Comparison of ENCODE assay signal across 7 cellular contexts in the genomic region with DNA sequence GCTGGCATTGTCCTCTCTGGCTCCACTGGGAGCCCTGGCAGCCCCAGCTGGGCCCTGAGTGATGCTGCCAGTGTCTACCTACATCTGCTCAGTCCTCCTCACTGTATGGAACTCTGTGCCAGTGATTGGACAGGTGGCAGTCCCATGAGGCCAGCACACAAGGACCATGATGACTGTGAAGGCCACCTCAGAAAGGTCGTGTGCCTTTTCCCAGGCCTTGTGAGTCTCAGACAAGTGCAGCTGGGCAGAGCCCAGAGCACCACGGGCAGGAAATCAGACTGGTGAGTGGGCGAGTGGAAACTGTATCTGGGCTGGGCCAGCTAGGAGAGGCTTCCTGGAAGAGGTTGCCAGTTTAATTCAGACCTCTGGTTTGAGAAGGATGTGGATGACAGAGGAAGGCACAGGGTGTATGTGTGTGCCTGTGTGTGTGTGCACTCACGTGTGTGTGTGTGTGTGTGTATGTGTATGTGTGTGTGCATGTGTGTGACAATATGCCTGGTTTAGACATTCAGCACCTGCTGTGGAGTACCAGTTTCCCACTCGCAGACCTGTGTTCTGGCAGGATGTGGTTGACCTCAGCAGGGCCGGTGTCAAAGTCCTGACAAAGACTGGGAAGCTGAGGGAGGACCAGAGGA. TPM values are rescaled to one million over a fixed set of nuclear protein-coding genes. Genes with fewer than 3 reads are reported as not detected.
A peak's percentile ranks its signal among the peaks of the same experiment; 100 is the strongest.
DNase-seq lines count a peak whose midpoint lies in the region; ATAC-seq, FAIRE-seq and TF ChIP-seq lines count a peak whose summit lies in the region.

No MANE protein-coding gene starts in this region.

- peak; percentile 58 to 60 for DNase-seq in stimulated activated CD8-positive, alpha-beta memory T cell treated with anti-CD3 and anti-CD28 coated beads, Interleukin-7, amount 100 ng/mL, for 4 hours (ENCODE audit: low read depth in 2 of 2)
- no peak for DNase-seq in tibial nerve (ENCODE audit: low spot score in 2 of 2)
- no peak for DNase-seq in NCI-H2081 (lab: John Stamatoyannopoulos, UW)
- DNase-seq in HepG2 (ENCODE audit: low spot score) = no peak

- no peak overlapping the region for H3K9ac ChIP-seq in HepG2 (ENCODE audit: insufficient read depth, low read depth, low read length)

- H3K9me3 Mint-ChIP-seq in brain = no peaks in the 10 kb centered on the region

- intact Hi-C loops in HepG2 (cut with micrococcal nuclease; ENCODE audit: unreplicated experiment) = no loop called here

- no peak for TF ChIP-seq EP300 in tibial nerve (IDR thresholded peaks at IDR 0.05)
- TF ChIP-seq EP300 in HepG2 (IDR thresholded peaks at IDR 0.05; ENCODE audit: low read depth in 2 of 2, low read length in 2 of 2) = no peak
- no peak for TF ChIP-seq EP300 in HepG2 (CRISPR knock-in tag; IDR thresholded peaks at IDR 0.05; ENCODE audit: borderline replicate concordance)

- peaks cover 0 to 46% (median 14%) of the 10 kb centered on the region in 4 donors for H3K4me1 ChIP-seq in tibial nerve
- peaks cover 27% of the 10 kb centered on the region for H3K4me1 ChIP-seq in HepG2 (ENCODE audit: insufficient read depth, low read length)

- POLR2A ChIA-PET in HepG2 (lab: Yijun Ruan, JAX) = interaction anchor here (0.8 kb wide), 1 partner anchor 287 kb away, joined by 3 read pairs; no protein-coding TSS in a partner anchor

- WGBS in tibial nerve, 2 donors = 50 to 51% methylated on average over 6 of the region's 6 CpGs
- 88% methylated on average over 6 of the region's 6 CpGs for WGBS in HepG2 (ENCODE audit: low lambda C conversion rate)

- H3K36me3 ChIP-seq in KOPT-K1 (ENCODE audit: insufficient read depth, low read length) = peaks cover 69% of the 10 kb centered on the region
- peaks cover 0 to 11% (median 0%) of the 10 kb centered on the region in 3 donors for H3K36me3 ChIP-seq in tibial nerve
- peaks cover 3 to 10% of the 10 kb centered on the region in 2 experiments; a peak in 2 of 5 replicates for H3K36me3 ChIP-seq in HepG2 (replicated peaks in 1 of 2; ENCODE audit: control insufficient read depth in 1 of 2, insufficient read depth in 2 of 2, low read length in 2 of 2)

- BruUV-seq in HepG2 (replicated peaks; lab: Mats Ljungman, UMichigan) = no TSS peak

- H3K27ac Mint-ChIP-seq in brain = peak overlapping the region in 4 of 5 experiments; percentile 23 to 75 (median 62)

- no peaks in the 10 kb centered on the region for H4K20me1 ChIP-seq in HepG2 (ENCODE audit: insufficient read depth, low read length)

- CTCF ChIA-PET in HepG2 (lab: Yijun Ruan, JAX; ENCODE audit: low intra/inter-chr PET ratio, low total read pairs) = no interaction called here

- peak overlapping the region; percentile 88 for H3K27ac ChIP-seq in KOPT-K1 (ENCODE audit: low read depth, low read length, poor library complexity, severe bottlenecking)
- H3K27ac ChIP-seq in tibial nerve = no peak overlapping the region
- no peak overlapping the region for H3K27ac ChIP-seq in HepG2 (ENCODE audit: extremely low read length, insufficient read depth, low read length)

- H3K36me3 Mint-ChIP-seq in brain = no peaks in the 10 kb centered on the region

- no peak for TF ChIP-seq POLR2A in tibial nerve (IDR thresholded peaks at IDR 0.05)
- TF ChIP-seq POLR2A in HepG2 (IDR thresholded peaks at IDR 0.05; ENCODE audit: insufficient read depth in 1 of 2, low read depth in 2 of 2, low read length in 2 of 2) = no peak

- no peak overlapping the region for H2AFZ ChIP-seq in HepG2 (ENCODE audit: low read length)

- in situ Hi-C loops in HepG2 (cut with HindIII; ENCODE audit: extremely low pct_ligation_motif_present, low pct_unique_long_range_greater_than_20kb) = no loop called here

- H3K9me3 ChIP-seq in KOPT-K1 (ENCODE audit: insufficient read depth, low read length, poor library complexity, severe bottlenecking) (no peaks in the 10 kb centered on the region), tibial nerve (no peaks in the 10 kb centered on the region), HepG2 (ENCODE audit: low read length) (no peaks in the 10 kb centered on the region)

- no peak overlapping the region for H3K4me3 Mint-ChIP-seq in brain

- H3K4me3 ChIP-seq in tibial nerve (no peak overlapping the region), HepG2 (replicated peaks in 1 of 3; ENCODE audit: insufficient read depth in 1 of 3, low read depth in 2 of 3, low read length in 3 of 3) (no peak overlapping the region)

- H3K27me3 Mint-ChIP-seq in brain = peaks cover 3% of the 10 kb centered on the region

- no peak for FAIRE-seq in HepG2 (lab: Jason Lieb, UNC)

- H3K79me2 ChIP-seq in HepG2 (ENCODE audit: insufficient read depth, low read length) = no peaks in the 10 kb centered on the region

- peak; percentile 51 for ATAC-seq in GM19395 (IDR thresholded peaks at IDR 0.05; ENCODE audit: unreplicated experiment)
- ATAC-seq in HepG2 = no peak

- no peak overlapping the region for H3K4me2 ChIP-seq in HepG2 (ENCODE audit: low read depth, low read length)

- H3K27me3 ChIP-seq in tibial nerve (no peaks in the 10 kb centered on the region), HepG2 (ENCODE audit: control insufficient read depth in 1 of 2, insufficient read depth in 2 of 2, low read length in 2 of 2) (no peaks in the 10 kb centered on the region)

- TF ChIP-seq RAD21 in HepG2 (CRISPR knock-in tag; IDR thresholded peaks at IDR 0.05) = no peak

- peaks cover 63% of the 10 kb centered on the region for H3K4me1 Mint-ChIP-seq in brain

- TF ChIP-seq CTCF in brain (conservative IDR thresholded peaks at IDR 0.05) (no peak), tibial nerve (IDR thresholded peaks at IDR 0.05) (no peak), HepG2 (CRISPR knock-in tag; IDR thresholded peaks at IDR 0.05) (no peak)

RNA-seq across cellular contexts. Expression of a gene that starts 7.0 kb away (rescaled TPM):
- 11.5 TPM for polyA plus RNA-seq in brain (ENCODE audit: insufficient read depth, low read depth, low replicate concordance)
- total RNA-seq in tibial nerve = 10 to 100 TPM; 17.2 to 53.7 (median 18.0) TPM
- total RNA-seq in HepG2 (2016; rRNA removed; fragmentation: Illumina TruSeq; extraction: Trizol) = 41.2 and 48.5 TPM in 2 replicates
- total RNA-seq in HepG2 (2016; cell fraction: cytosol; rRNA removed; fragmentation: Illumina TruSeq; extraction: Trizol; ENCODE audit: low read depth) = 18.9 and 21.3 TPM in 2 replicates
- total RNA-seq in HepG2 (2016; cell fraction: insoluble cytoplasmic fraction; rRNA removed; fragmentation: Illumina TruSeq; extraction: Trizol) = 40.5 and 43.9 TPM in 2 replicates
- 51.7 and 60.5 TPM in 2 replicates for total RNA-seq in HepG2 (2016; cell fraction: membrane; rRNA removed; fragmentation: Illumina TruSeq; extraction: Trizol)
- 21.2 and 24.7 TPM in 2 replicates for total RNA-seq in HepG2 (2016; cell fraction: nucleus; rRNA removed; fragmentation: Illumina TruSeq; extraction: Trizol)
- polyA plus RNA-seq in HepG2 (2011; rRNA removed) = 39.9 and 46.2 TPM in 2 replicates
- polyA plus RNA-seq in HepG2 (2011; cell fraction: cytosol; rRNA removed) = 40.2 and 41.3 TPM in 2 replicates
- polyA plus RNA-seq in HepG2 (2011; cell fraction: nucleus; rRNA removed) = 23.0 and 28.1 TPM in 2 replicates
- 21.8 and 22.2 TPM in 2 replicates for polyA plus RNA-seq in HepG2 (2012)
- 23.5 and 31.3 TPM in 2 replicates for polyA plus RNA-seq in HepG2 (2016; cell fraction: cytosol; fragmentation: Illumina TruSeq; extraction: Trizol; ENCODE audit: low read depth)
- 53.8 and 56.3 TPM in 2 replicates for polyA plus RNA-seq in HepG2 (2016; cell fraction: insoluble cytoplasmic fraction; fragmentation: Illumina TruSeq; extraction: Trizol; ENCODE audit: low read depth)
- polyA plus RNA-seq in HepG2 (2016; cell fraction: membrane; fragmentation: Illumina TruSeq; extraction: Trizol; ENCODE audit: low read depth) = 50.2 and 54.3 TPM in 2 replicates
- polyA plus RNA-seq in HepG2 (2016; cell fraction: nucleus; fragmentation: Illumina TruSeq; extraction: Trizol; ENCODE audit: insufficient read depth, low read depth) = 31.0 and 31.6 TPM in 2 replicates
- 48.5 and 89.7 TPM in 2 replicates for polyA minus RNA-seq in HepG2 (2011; rRNA and poly(A)+ RNA removed; ENCODE audit: low replicate concordance)
- polyA minus RNA-seq in HepG2 (2011; cell fraction: cytosol; rRNA and poly(A)+ RNA removed) = 15.7 and 16.5 TPM in 2 replicates
- polyA minus RNA-seq in HepG2 (2011; cell fraction: nucleus; rRNA and poly(A)+ RNA removed) = 13.4 and 16.9 TPM in 2 replicates

RNA-seq across cellular contexts. Expression of a gene that starts 12.4 kb away (rescaled TPM):
- 2.2 TPM for polyA plus RNA-seq in brain (ENCODE audit: insufficient read depth, low read depth, low replicate concordance)
- 10 to 100 TPM in 1 of 4 donors, 1 to 10 TPM in 3; 5.5 to 15.5 (median 5.8) TPM for total RNA-seq in tibial nerve
- 0.73 and 0.91 TPM in 2 replicates for total RNA-seq in HepG2 (2016; rRNA removed; fragmentation: Illumina TruSeq; extraction: Trizol)
- total RNA-seq in HepG2 (2016; cell fraction: cytosol; rRNA removed; fragmentation: Illumina TruSeq; extraction: Trizol; ENCODE audit: low read depth) = 0.20 and 0.44 TPM in 2 replicates
- 0.82 and 1.2 TPM in 2 replicates for total RNA-seq in HepG2 (2016; cell fraction: insoluble cytoplasmic fraction; rRNA removed; fragmentation: Illumina TruSeq; extraction: Trizol)
- total RNA-seq in HepG2 (2016; cell fraction: membrane; rRNA removed; fragmentation: Illumina TruSeq; extraction: Trizol) = 1.2 and 1.4 TPM in 2 replicates
- total RNA-seq in HepG2 (2016; cell fraction: nucleus; rRNA removed; fragmentation: Illumina TruSeq; extraction: Trizol) = 0.81 and 0.85 TPM in 2 replicates
- 1.5 and 2.8 TPM in 2 replicates for polyA plus RNA-seq in HepG2 (2011; rRNA removed)
- 1.5 and 1.7 TPM in 2 replicates for polyA plus RNA-seq in HepG2 (2011; cell fraction: cytosol; rRNA removed)
- 4.4 and 7.4 TPM in 2 replicates for polyA plus RNA-seq in HepG2 (2011; cell fraction: nucleus; rRNA removed)
- polyA plus RNA-seq in HepG2 (2012) = 2.1 and 2.9 TPM in 2 replicates
- 0.21 and 0.27 TPM in 2 replicates for polyA plus RNA-seq in HepG2 (2016; cell fraction: cytosol; fragmentation: Illumina TruSeq; extraction: Trizol; ENCODE audit: low read depth)
- 1.9 and 2.2 TPM in 2 replicates for polyA plus RNA-seq in HepG2 (2016; cell fraction: insoluble cytoplasmic fraction; fragmentation: Illumina TruSeq; extraction: Trizol; ENCODE audit: low read depth)
- 0.84 and 1.0 TPM in 2 replicates for polyA plus RNA-seq in HepG2 (2016; cell fraction: membrane; fragmentation: Illumina TruSeq; extraction: Trizol; ENCODE audit: low read depth)
- 1.9 and 3.2 TPM in 2 replicates for polyA plus RNA-seq in HepG2 (2016; cell fraction: nucleus; fragmentation: Illumina TruSeq; extraction: Trizol; ENCODE audit: insufficient read depth, low read depth)
- 1.9 and 6.3 TPM in 2 replicates for polyA minus RNA-seq in HepG2 (2011; rRNA and poly(A)+ RNA removed; ENCODE audit: low replicate concordance)
- polyA minus RNA-seq in HepG2 (2011; cell fraction: cytosol; rRNA and poly(A)+ RNA removed) = 1.6 and 2.8 TPM in 2 replicates
- polyA minus RNA-seq in HepG2 (2011; cell fraction: nucleus; rRNA and poly(A)+ RNA removed) = 2.6 and 4.6 TPM in 2 replicates

RNA-seq across cellular contexts. Expression of a gene that starts 50.8 kb away (rescaled TPM):
- polyA plus RNA-seq in brain (ENCODE audit: insufficient read depth, low read depth, low replicate concordance) (8.0 TPM), HepG2 (2011; rRNA removed) (not detected in 2 replicates)
- total RNA-seq in tibial nerve (1 to 10 TPM; 4.0 to 6.3 (median 5.8) TPM), HepG2 (2016; rRNA removed; fragmentation: Illumina TruSeq; extraction: Trizol) (not detected in 2 replicates)
- not detected in 2 replicates for total RNA-seq in HepG2 (2016; cell fraction: cytosol; rRNA removed; fragmentation: Illumina TruSeq; extraction: Trizol; ENCODE audit: low read depth)
- 0.03 TPM in 1 of 2 replicates, not detected in the other for total RNA-seq in HepG2 (2016; cell fraction: insoluble cytoplasmic fraction; rRNA removed; fragmentation: Illumina TruSeq; extraction: Trizol)
- total RNA-seq in HepG2 (2016; cell fraction: membrane; rRNA removed; fragmentation: Illumina TruSeq; extraction: Trizol) = not detected in 2 replicates
- total RNA-seq in HepG2 (2016; cell fraction: nucleus; rRNA removed; fragmentation: Illumina TruSeq; extraction: Trizol) = not detected in 2 replicates
- polyA plus RNA-seq in HepG2 (2011; cell fraction: cytosol; rRNA removed) = under 0.01 TPM in 1 of 2 replicates, not detected in the other
- polyA plus RNA-seq in HepG2 (2011; cell fraction: nucleus; rRNA removed) = 0.02 TPM in 1 of 2 replicates, not detected in the other
- polyA plus RNA-seq in HepG2 (2012) = 0.01 and 0.04 TPM in 2 replicates
- polyA plus RNA-seq in HepG2 (2016; cell fraction: cytosol; fragmentation: Illumina TruSeq; extraction: Trizol; ENCODE audit: low read depth) = 0.01 TPM in 1 of 2 replicates, not detected in the other
- polyA plus RNA-seq in HepG2 (2016; cell fraction: insoluble cytoplasmic fraction; fragmentation: Illumina TruSeq; extraction: Trizol; ENCODE audit: low read depth) = not detected in 2 replicates
- polyA plus RNA-seq in HepG2 (2016; cell fraction: membrane; fragmentation: Illumina TruSeq; extraction: Trizol; ENCODE audit: low read depth) = not detected in 2 replicates
- not detected in 2 replicates for polyA plus RNA-seq in HepG2 (2016; cell fraction: nucleus; fragmentation: Illumina TruSeq; extraction: Trizol; ENCODE audit: insufficient read depth, low read depth)
- 0.63 TPM in 1 of 2 replicates, not detected in the other for polyA minus RNA-seq in HepG2 (2011; rRNA and poly(A)+ RNA removed; ENCODE audit: low replicate concordance)
- polyA minus RNA-seq in HepG2 (2011; cell fraction: cytosol; rRNA and poly(A)+ RNA removed) = not detected in 2 replicates
- under 0.01 TPM in 1 of 2 replicates, not detected in the other for polyA minus RNA-seq in HepG2 (2011; cell fraction: nucleus; rRNA and poly(A)+ RNA removed)

RNA-seq across cellular contexts. Expression of a gene that starts 54.6 kb away (rescaled TPM):
- polyA plus RNA-seq in brain (ENCODE audit: insufficient read depth, low read depth, low replicate concordance) = 12.9 TPM
- total RNA-seq in tibial nerve = 10 to 100 TPM in 1 of 4 donors, 1 to 10 TPM in 3; 6.9 to 10.2 (median 8.8) TPM
- total RNA-seq in HepG2 (2016; rRNA removed; fragmentation: Illumina TruSeq; extraction: Trizol) = 6.3 and 9.8 TPM in 2 replicates
- 3.3 and 3.8 TPM in 2 replicates for total RNA-seq in HepG2 (2016; cell fraction: cytosol; rRNA removed; fragmentation: Illumina TruSeq; extraction: Trizol; ENCODE audit: low read depth)
- total RNA-seq in HepG2 (2016; cell fraction: insoluble cytoplasmic fraction; rRNA removed; fragmentation: Illumina TruSeq; extraction: Trizol) = 4.7 and 8.7 TPM in 2 replicates
- 6.7 and 7.4 TPM in 2 replicates for total RNA-seq in HepG2 (2016; cell fraction: membrane; rRNA removed; fragmentation: Illumina TruSeq; extraction: Trizol)
- total RNA-seq in HepG2 (2016; cell fraction: nucleus; rRNA removed; fragmentation: Illumina TruSeq; extraction: Trizol) = 10.1 and 13.3 TPM in 2 replicates
- 12.6 and 16.2 TPM in 2 replicates for polyA plus RNA-seq in HepG2 (2011; rRNA removed)
- polyA plus RNA-seq in HepG2 (2011; cell fraction: cytosol; rRNA removed) = 6.7 and 8.8 TPM in 2 replicates
- polyA plus RNA-seq in HepG2 (2011; cell fraction: nucleus; rRNA removed) = 54.5 and 63.4 TPM in 2 replicates
- polyA plus RNA-seq in HepG2 (2012) = 7.1 and 8.2 TPM in 2 replicates
- polyA plus RNA-seq in HepG2 (2016; cell fraction: cytosol; fragmentation: Illumina TruSeq; extraction: Trizol; ENCODE audit: low read depth) = 4.2 and 5.6 TPM in 2 replicates
- polyA plus RNA-seq in HepG2 (2016; cell fraction: insoluble cytoplasmic fraction; fragmentation: Illumina TruSeq; extraction: Trizol; ENCODE audit: low read depth) = 3.7 and 6.3 TPM in 2 replicates
- 4.9 TPM in 2 replicates for polyA plus RNA-seq in HepG2 (2016; cell fraction: membrane; fragmentation: Illumina TruSeq; extraction: Trizol; ENCODE audit: low read depth)
- 20.5 and 21.1 TPM in 2 replicates for polyA plus RNA-seq in HepG2 (2016; cell fraction: nucleus; fragmentation: Illumina TruSeq; extraction: Trizol; ENCODE audit: insufficient read depth, low read depth)
- 15.2 and 19.7 TPM in 2 replicates for polyA minus RNA-seq in HepG2 (2011; rRNA and poly(A)+ RNA removed; ENCODE audit: low replicate concordance)
- polyA minus RNA-seq in HepG2 (2011; cell fraction: cytosol; rRNA and poly(A)+ RNA removed) = 2.2 and 4.5 TPM in 2 replicates
- polyA minus RNA-seq in HepG2 (2011; cell fraction: nucleus; rRNA and poly(A)+ RNA removed) = 25.0 and 25.6 TPM in 2 replicates

RNA-seq across cellular contexts. Expression of a gene that starts 56.4 kb away (rescaled TPM):
- polyA plus RNA-seq in brain (ENCODE audit: insufficient read depth, low read depth, low replicate concordance) (13.4 TPM), HepG2 (2011; rRNA removed) (4.6 and 4.8 TPM in 2 replicates)
- total RNA-seq in tibial nerve (10 to 100 TPM; 12.2 to 21.1 (median 19.1) TPM), HepG2 (2016; rRNA removed; fragmentation: Illumina TruSeq; extraction: Trizol) (1.2 and 1.6 TPM in 2 replicates)
- total RNA-seq in HepG2 (2016; cell fraction: cytosol; rRNA removed; fragmentation: Illumina TruSeq; extraction: Trizol; ENCODE audit: low read depth) = 1.2 and 1.5 TPM in 2 replicates
- total RNA-seq in HepG2 (2016; cell fraction: insoluble cytoplasmic fraction; rRNA removed; fragmentation: Illumina TruSeq; extraction: Trizol) = 0.88 and 1.5 TPM in 2 replicates
- total RNA-seq in HepG2 (2016; cell fraction: membrane; rRNA removed; fragmentation: Illumina TruSeq; extraction: Trizol) = 2.2 and 3.1 TPM in 2 replicates
- total RNA-seq in HepG2 (2016; cell fraction: nucleus; rRNA removed; fragmentation: Illumina TruSeq; extraction: Trizol) = 0.97 and 1.1 TPM in 2 replicates
- polyA plus RNA-seq in HepG2 (2011; cell fraction: cytosol; rRNA removed) = 3.8 and 4.2 TPM in 2 replicates
- polyA plus RNA-seq in HepG2 (2011; cell fraction: nucleus; rRNA removed) = 8.1 and 8.7 TPM in 2 replicates
- 1.7 and 1.8 TPM in 2 replicates for polyA plus RNA-seq in HepG2 (2012)
- 1.5 and 1.8 TPM in 2 replicates for polyA plus RNA-seq in HepG2 (2016; cell fraction: cytosol; fragmentation: Illumina TruSeq; extraction: Trizol; ENCODE audit: low read depth)
- 0.85 and 1.2 TPM in 2 replicates for polyA plus RNA-seq in HepG2 (2016; cell fraction: insoluble cytoplasmic fraction; fragmentation: Illumina TruSeq; extraction: Trizol; ENCODE audit: low read depth)
- 2.3 and 2.4 TPM in 2 replicates for polyA plus RNA-seq in HepG2 (2016; cell fraction: membrane; fragmentation: Illumina TruSeq; extraction: Trizol; ENCODE audit: low read depth)
- polyA plus RNA-seq in HepG2 (2016; cell fraction: nucleus; fragmentation: Illumina TruSeq; extraction: Trizol; ENCODE audit: insufficient read depth, low read depth) = 1.6 and 2.3 TPM in 2 replicates
- 6.2 and 6.4 TPM in 2 replicates for polyA minus RNA-seq in HepG2 (2011; rRNA and poly(A)+ RNA removed; ENCODE audit: low replicate concordance)
- 1.5 and 2.3 TPM in 2 replicates for polyA minus RNA-seq in HepG2 (2011; cell fraction: cytosol; rRNA and poly(A)+ RNA removed)
- polyA minus RNA-seq in HepG2 (2011; cell fraction: nucleus; rRNA and poly(A)+ RNA removed) = 1.8 and 3.5 TPM in 2 replicates

Comparison
In these comparisons a context has a peak if more than half of its experiments do, and no peak if none do; other contexts are left out.
1. DNase-seq: peak in stimulated activated CD8-positive, alpha-beta memory T cell treated with anti-CD3 and anti-CD28 coated beads, Interleukin-7, amount 100 ng/mL, for 4 hours (2 of 2); none in tibial nerve (0 of 2), NCI-H2081 (0 of 2) and HepG2 (single experiment).